10 cellular contexts compared by ENCODE assay signal in genomic region chr3:187713504-187713903, GRCh38. TPM values are rescaled to one million over a fixed set of nuclear protein-coding genes. Genes with fewer than 3 reads are reported as not detected.
DNase-seq lines count a peak whose midpoint lies in the region; ATAC-seq and TF ChIP-seq lines count a peak whose summit lies in the region.
"Had no signal": no experiment of that assay in that cellular context is flagged by ENCODE, and none has a peak within 500 bp of the region (broad histone marks: within the 10 kb centered on the region; RNA-seq: fewer than 3 reads in every experiment).

No MANE protein-coding gene starts in this region.

- CTCF ChIA-PET in activated CD8-positive, alpha-beta T cell treated with anti-CD3 and anti-CD28 coated beads, Interleukin-2, amount 10 ng/mL, durations not matched to agents 7 days and 5 days (lab: Charles Lee), result interaction anchor here (0.7 to 6.5 kb wide), 13 partner anchors 9 to 493 kb away, joined by 3 to 79 read pairs (median 5); partner anchors contain the start of gene RTP2

- intact Hi-C loops in left colon (cut with DNase I, micrococcal nuclease), result loop anchor here in 1 of 2 donors (10.0 kb wide), 1 partner anchor 1099 kb away; the partner anchor contains the start of gene AHSG
- intact Hi-C loops in colonic mucosa (cut with DNase I), result loop anchor here (5.0 to 10.0 kb wide), 2 partner anchors 399 to 496 kb away; no protein-coding TSS in a partner anchor

- no peaks in the 10 kb centered on the region for H3K9me3 Mint-ChIP-seq in activated CD8-positive, alpha-beta T cell treated with anti-CD3 and anti-CD28 coated beads, Interleukin-2, amount 10 ng/mL, durations not matched to agents 7 days and 5 days (ENCODE audit: insufficient read depth)
- H3K9me3 Mint-ChIP-seq: brain had no signal

- H3K4me1 ChIP-seq in colonic mucosa, result no peaks in the 10 kb centered on the region

- POLR2A ChIA-PET in activated CD8-positive, alpha-beta T cell treated with anti-CD3 and anti-CD28 coated beads, Interleukin-2, amount 10 ng/mL, durations not matched to agents 7 days and 5 days (lab: Charles Lee), result no interaction called here

- H3K9me3 ChIP-seq in colonic mucosa, result no peaks in the 10 kb centered on the region

- ATAC-seq in activated CD8-positive, alpha-beta T cell treated with anti-CD3 and anti-CD28 coated beads, Interleukin-2, amount 10 ng/mL, durations not matched to agents 7 days and 5 days, result peak; percentile 84
- ATAC-seq in left colon, result peak; percentile 61
- ATAC-seq in HG02798 (IDR thresholded peaks at IDR 0.05; ENCODE audit: poor library complexity, unreplicated experiment), result no peak
- ATAC-seq in omental fat pad (ENCODE audit: low FRiP score), result no peak

- H3K27me3 ChIP-seq in colonic mucosa, result no peaks in the 10 kb centered on the region

- H3K9ac ChIP-seq in colonic mucosa (ENCODE audit: low read depth in 2 of 2, low read length in 2 of 2), result no peak overlapping the region

- H3K4me1 Mint-ChIP-seq in activated CD8-positive, alpha-beta T cell treated with anti-CD3 and anti-CD28 coated beads, Interleukin-2, amount 10 ng/mL, durations not matched to agents 7 days and 5 days (ENCODE audit: low read depth), result peaks cover 13% of the 10 kb centered on the region
- H3K4me1 Mint-ChIP-seq: brain had no signal

- no peak overlapping the region for H3K4me3 ChIP-seq in colonic mucosa

- H3K27ac Mint-ChIP-seq in activated CD8-positive, alpha-beta T cell treated with anti-CD3 and anti-CD28 coated beads, Interleukin-2, amount 10 ng/mL, durations not matched to agents 7 days and 5 days, result no peak overlapping the region

- H3K36me3 ChIP-seq in colonic mucosa, result no peaks in the 10 kb centered on the region

- H3K27me3 Mint-ChIP-seq in activated CD8-positive, alpha-beta T cell treated with anti-CD3 and anti-CD28 coated beads, Interleukin-2, amount 10 ng/mL, durations not matched to agents 7 days and 5 days (ENCODE audit: low read depth), result peaks cover 4% of the 10 kb centered on the region

- no peak overlapping the region for H3K27ac ChIP-seq in colonic mucosa

- DNase-seq in ELR (ENCODE audit: low read depth) (peak; percentile 54), KBM-7 (peak; percentile 35), left colon (no peak), nucleus accumbens (lab: John Stamatoyannopoulos, UW) (no peak), colonic mucosa (no peak), omental fat pad (ENCODE audit: low spot score) (no peak)
- peak; percentile 42 for DNase-seq in activated CD8-positive, alpha-beta T cell treated with anti-CD3 and anti-CD28 coated beads, Interleukin-2, amount 10 ng/mL, durations not matched to agents 7 days and 5 days
- DNase-seq: T1000 had no signal

- H3K36me3 Mint-ChIP-seq in activated CD8-positive, alpha-beta T cell treated with anti-CD3 and anti-CD28 coated beads, Interleukin-2, amount 10 ng/mL, durations not matched to agents 7 days and 5 days (ENCODE audit: low read depth), result no peaks in the 10 kb centered on the region
- H3K36me3 Mint-ChIP-seq: brain had no signal

- no peak overlapping the region for H3K4me3 Mint-ChIP-seq in activated CD8-positive, alpha-beta T cell treated with anti-CD3 and anti-CD28 coated beads, Interleukin-2, amount 10 ng/mL, durations not matched to agents 7 days and 5 days
- H3K4me3 Mint-ChIP-seq: brain had no signal

- TF ChIP-seq CTCF in colonic mucosa (IDR thresholded peaks at IDR 0.05) (no peak), omental fat pad (IDR thresholded peaks at IDR 0.05) (no peak)

- in situ Hi-C loops in KBM-7 (cut with MboI; ENCODE audit: low pct_unique_long_range_greater_than_20kb, low sequenced_read_pairs), result no loop called here

RNA-seq across cellular contexts. Expression of gene RTP2, which starts 11.1 kb away (rescaled TPM):
- total RNA-seq in activated CD8-positive, alpha-beta T cell treated with anti-CD3 and anti-CD28 coated beads, Interleukin-2, amount 10 ng/mL, durations not matched to agents 7 days and 5 days, result not detected
- total RNA-seq in left colon (not detected), colonic mucosa (not detected), omental fat pad (not detected)

RNA-seq across cellular contexts. Expression of gene BCL6, which starts 31.8 kb away (rescaled TPM):
- total RNA-seq in activated CD8-positive, alpha-beta T cell treated with anti-CD3 and anti-CD28 coated beads, Interleukin-2, amount 10 ng/mL, durations not matched to agents 7 days and 5 days, result 10 to 100 TPM; 11.8 to 12.6 TPM
- total RNA-seq in left colon (10 to 100 TPM; 12.6 to 16.5 TPM), colonic mucosa (10 to 100 TPM in 1 of 2 donors, 1 to 10 TPM in 1; 8.8 to 30.2 TPM), omental fat pad (100 to 1,000 TPM; 148 to 323 (median 179) TPM)

RNA-seq across cellular contexts. Expression of gene SST, which starts 43.3 kb away (rescaled TPM):
- not detected for total RNA-seq in activated CD8-positive, alpha-beta T cell treated with anti-CD3 and anti-CD28 coated beads, Interleukin-2, amount 10 ng/mL, durations not matched to agents 7 days and 5 days
- 10 to 100 TPM; 27.8 to 29.4 TPM for total RNA-seq in left colon
- 10 to 100 TPM; 31.6 to 78.4 TPM for total RNA-seq in colonic mucosa
- total RNA-seq in omental fat pad, result not detected

Comparison
In these comparisons a context has a peak if more than half of its experiments do, and no peak if none do; other contexts are left out.
1. DNase-seq: peak in ELR (single experiment), KBM-7 (single experiment) and activated CD8-positive, alpha-beta T cell treated with anti-CD3 and anti-CD28 coated beads, Interleukin-2, amount 10 ng/mL, durations not matched to agents 7 days and 5 days (single experiment); none in left colon (0 of 2), nucleus accumbens (0 of 56), colonic mucosa (single experiment) and omental fat pad (single experiment).
2. ATAC-seq: peak in activated CD8-positive, alpha-beta T cell treated with anti-CD3 and anti-CD28 coated beads, Interleukin-2, amount 10 ng/mL, durations not matched to agents 7 days and 5 days (single experiment) and left colon (single experiment); none in HG02798 (single experiment) and omental fat pad (single experiment).
3. RNA of gene BCL6, which starts 31.8 kb away (total RNA-seq): 148 to 323 TPM in omental fat pad; 8.8 to 30.2 TPM in colonic mucosa, 12.6 to 16.5 TPM in left colon and 11.8 to 12.6 TPM in activated CD8-positive, alpha-beta T cell treated with anti-CD3 and anti-CD28 coated beads, Interleukin-2, amount 10 ng/mL, durations not matched to agents 7 days and 5 days; every median in the first group is over 4 times any median in the second.
4. RNA of gene SST, which starts 43.3 kb away (total RNA-seq): 31.6 to 78.4 TPM in colonic mucosa and 27.8 to 29.4 TPM in left colon; not detected in activated CD8-positive, alpha-beta T cell treated with anti-CD3 and anti-CD28 coated beads, Interleukin-2, amount 10 ng/mL, durations not matched to agents 7 days and 5 days and not detected in omental fat pad; every median in the first group is over 10 times any median in the second.